In genomic region chr11:110000045-110000502, GRCh38 we compare ENCODE assay signal across 8 cellular contexts.
A peak's percentile ranks its signal among the peaks of the same experiment; 100 is the strongest.
DNase-seq lines count a peak whose midpoint lies in the region; ATAC-seq, FAIRE-seq and TF ChIP-seq lines count a peak whose summit lies in the region.

No MANE protein-coding gene starts in this region.

- H4K20me1 ChIP-seq in K562 (replicated peaks; ENCODE audit: control insufficient read depth, insufficient read depth, low read length), result no peaks in the 10 kb centered on the region

- H3K36me3 ChIP-seq in K562 (ENCODE audit: control insufficient read depth, insufficient read depth, low read length), result no peaks in the 10 kb centered on the region

- H3K4me2 ChIP-seq in K562 (ENCODE audit: insufficient read depth, low read length), result no peak overlapping the region

- POLR2A ChIA-PET in K562 (lab: Yijun Ruan, JAX), result no interaction called here

- no peaks in the 10 kb centered on the region; a peak in 3 of 5 replicates for H3K4me1 ChIP-seq in K562 (replicated peaks in 1 of 2; ENCODE audit: control insufficient read depth in 2 of 2, insufficient read depth in 2 of 2, low read length in 2 of 2)

- no peak overlapping the region; a peak in 1 of 4 replicates for H3K9ac ChIP-seq in K562 (ENCODE audit: insufficient read depth in 1 of 2, low read depth in 2 of 2, low read length in 2 of 2)

- H3K4me1 Mint-ChIP-seq in osteocyte (ENCODE audit: unreplicated experiment), result peaks cover 24% of the 10 kb centered on the region

- H3K27ac Mint-ChIP-seq in osteocyte (ENCODE audit: unreplicated experiment), result peak overlapping the region; percentile 81

- H3K27me3 ChIP-seq in K562 (ENCODE audit: control insufficient read depth in 2 of 2, insufficient read depth in 2 of 2, low read length in 2 of 2), result no peaks in the 10 kb centered on the region

- DNase-seq in ELR (ENCODE audit: low read depth) (peak; percentile 92), K562 (ENCODE audit: extremely low read depth in 1 of 4, low spot score in 3 of 4) (peak in 2 of 4 experiments; percentile 39 to 48), osteocyte (ENCODE audit: extremely low spot score, unreplicated experiment) (no peak), D341Med (ENCODE audit: low spot score) (no peak), retina (no peak)
- DNase-seq in stimulated activated CD4-positive, alpha-beta T cell treated with anti-CD3 and anti-CD28 coated beads, Interleukin-4, amount 100 ng/mL, for 1 hour, result no peak

- TF ChIP-seq POLR2A in K562 (conservative IDR thresholded peaks at IDR 0.05), result no peak

- H3K27me3 Mint-ChIP-seq in osteocyte (ENCODE audit: unreplicated experiment), result no peaks in the 10 kb centered on the region

- no TSS peak for BruUV-seq in K562 (replicated peaks; lab: Mats Ljungman, UMichigan)

- intact Hi-C loops in K562 (cut with micrococcal nuclease), result no loop called here

- no peaks in the 10 kb centered on the region for H3K9me3 ChIP-seq in K562 (replicated peaks; ENCODE audit: control insufficient read depth, insufficient read depth, low read depth, low read length)

- H3K36me3 Mint-ChIP-seq in osteocyte (ENCODE audit: unreplicated experiment), result no peaks in the 10 kb centered on the region

- H2AFZ ChIP-seq in K562 (ENCODE audit: low read depth, low read length), result peak overlapping the region; percentile 63

- H3K27ac ChIP-seq in K562 (ENCODE audit: extremely low read depth, low read depth, low read length), result peak overlapping the region; percentile 34; the same call in 1 of the 3 replicates

- no peak for TF ChIP-seq RAD21 in K562 (CRISPR knock-in tag; conservative IDR thresholded peaks at IDR 0.05 in 1 of 2, IDR thresholded peaks at IDR 0.05 in 1 of 2)

- peaks cover 4% of the 10 kb centered on the region for H3K9me3 Mint-ChIP-seq in osteocyte (ENCODE audit: unreplicated experiment)

- no peaks in the 10 kb centered on the region for H3K79me2 ChIP-seq in K562 (ENCODE audit: control insufficient read depth, insufficient read depth, low read length)

- no peak for TF ChIP-seq EP300 in K562 (IDR thresholded peaks at IDR 0.05; ENCODE audit: low read length)

- in situ Hi-C loops in K562 (cut with MboI), result no loop called here

- WGBS in K562 (ENCODE audit: insufficient coverage, low coverage, missing lambda C conversion rate), result 9% methylated on average over 6 of the region's 6 CpGs

- TF ChIP-seq CTCF in K562 (IDR thresholded peaks at IDR 0.05 in 2 of 3, conservative IDR thresholded peaks at IDR 0.05 in 1 of 3; ENCODE audit: insufficient read depth in 2 of 3, low read depth in 1 of 3, low read length in 3 of 3) (no peak), osteocyte (IDR thresholded peaks at IDR 0.05) (no peak)

- peak; percentile 95 for ATAC-seq in GM21390 (IDR thresholded peaks at IDR 0.05; ENCODE audit: unreplicated experiment)
- ATAC-seq in HG03558 (IDR thresholded peaks at IDR 0.05; ENCODE audit: extremely low read depth, unreplicated experiment), result peak; percentile 99
- peak; percentile 81 for ATAC-seq in K562

- no peak overlapping the region for H3K4me3 Mint-ChIP-seq in osteocyte (ENCODE audit: unreplicated experiment)

- peak; percentile 65 for FAIRE-seq in K562 (lab: Jason Lieb, UNC)

- H3K9me1 ChIP-seq in K562 (ENCODE audit: control insufficient read depth, insufficient read depth, low read length), result no peaks in the 10 kb centered on the region

- CTCF ChIA-PET in K562 (lab: Yijun Ruan, JAX; ENCODE audit: low intra/inter-chr PET ratio), result no interaction called here

- H3K4me3 ChIP-seq in K562, result no peak overlapping the region

TF ChIP-seq in K562, 482 proteins besides CTCF, POLR2A, EP300 and RAD21 (continues in another document):
- TF ChIP-seq FOXA1 (IDR thresholded peaks at IDR 0.05; ENCODE audit: borderline replicate concordance) (no peak), ETV5 (CRISPR knock-in tag; IDR thresholded peaks at IDR 0.05; ENCODE audit: low read depth) (no peak), MECOM (CRISPR knock-in tag; IDR thresholded peaks at IDR 0.05) (no peak), NFRKB (IDR thresholded peaks at IDR 0.05; ENCODE audit: low read depth) (no peak), TEAD1 (CRISPR knock-in tag; IDR thresholded peaks at IDR 0.05) (no peak), KAT2B (IDR thresholded peaks at IDR 0.05; ENCODE audit: low read depth, low read length) (no peak), NKRF (IDR thresholded peaks at IDR 0.05; ENCODE audit: borderline replicate concordance) (no peak), ZNF589 (CRISPR knock-in tag; IDR thresholded peaks at IDR 0.05; ENCODE audit: low read depth) (0 out of 2 replicates have a peak, but pooled peaks have one; percentile 14), MEF2D (tag; conservative IDR thresholded peaks at IDR 0.05; ENCODE audit: low read depth) (peak; percentile 78), ZNF778 (CRISPR knock-in tag; IDR thresholded peaks at IDR 0.05) (no peak), MAFK (IDR thresholded peaks at IDR 0.05; ENCODE audit: low read length) (peak; percentile 52), MEF2A (IDR thresholded peaks at IDR 0.05; ENCODE audit: control insufficient read depth, low read depth, low read length) (peak; percentile 65), DACH1 (IDR thresholded peaks at IDR 0.05; ENCODE audit: partially characterized antibody) (no peak), ETS2 (tag; IDR thresholded peaks at IDR 0.05; ENCODE audit: borderline replicate concordance, poor library complexity, severe bottlenecking) (no peak), SREBF1 (IDR thresholded peaks at IDR 0.05; ENCODE audit: borderline replicate concordance, low read depth, low read length) (no peak), C11orf30 (IDR thresholded peaks at IDR 0.05; ENCODE audit: low read depth) (peak; percentile 52; the same call in 1 of the 2 replicates), ZC3H4 (CRISPR knock-in tag; IDR thresholded peaks at IDR 0.05; ENCODE audit: borderline replicate concordance) (no peak)
- TF ChIP-seq, protein P1, sequence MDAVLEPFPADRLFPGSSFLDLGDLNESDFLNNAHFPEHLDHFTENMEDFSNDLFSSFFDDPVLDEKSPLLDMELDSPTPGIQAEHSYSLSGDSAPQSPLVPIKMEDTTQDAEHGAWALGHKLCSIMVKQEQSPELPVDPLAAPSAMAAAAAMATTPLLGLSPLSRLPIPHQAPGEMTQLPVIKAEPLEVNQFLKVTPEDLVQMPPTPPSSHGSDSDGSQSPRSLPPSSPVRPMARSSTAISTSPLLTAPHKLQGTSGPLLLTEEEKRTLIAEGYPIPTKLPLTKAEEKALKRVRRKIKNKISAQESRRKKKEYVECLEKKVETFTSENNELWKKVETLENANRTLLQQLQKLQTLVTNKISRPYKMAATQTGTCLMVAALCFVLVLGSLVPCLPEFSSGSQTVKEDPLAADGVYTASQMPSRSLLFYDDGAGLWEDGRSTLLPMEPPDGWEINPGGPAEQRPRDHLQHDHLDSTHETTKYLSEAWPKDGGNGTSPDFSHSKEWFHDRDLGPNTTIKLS (IDR thresholded peaks at IDR 0.05; ENCODE audit: borderline replicate concordance, low read depth), result no peak
- TF ChIP-seq, protein P2, sequence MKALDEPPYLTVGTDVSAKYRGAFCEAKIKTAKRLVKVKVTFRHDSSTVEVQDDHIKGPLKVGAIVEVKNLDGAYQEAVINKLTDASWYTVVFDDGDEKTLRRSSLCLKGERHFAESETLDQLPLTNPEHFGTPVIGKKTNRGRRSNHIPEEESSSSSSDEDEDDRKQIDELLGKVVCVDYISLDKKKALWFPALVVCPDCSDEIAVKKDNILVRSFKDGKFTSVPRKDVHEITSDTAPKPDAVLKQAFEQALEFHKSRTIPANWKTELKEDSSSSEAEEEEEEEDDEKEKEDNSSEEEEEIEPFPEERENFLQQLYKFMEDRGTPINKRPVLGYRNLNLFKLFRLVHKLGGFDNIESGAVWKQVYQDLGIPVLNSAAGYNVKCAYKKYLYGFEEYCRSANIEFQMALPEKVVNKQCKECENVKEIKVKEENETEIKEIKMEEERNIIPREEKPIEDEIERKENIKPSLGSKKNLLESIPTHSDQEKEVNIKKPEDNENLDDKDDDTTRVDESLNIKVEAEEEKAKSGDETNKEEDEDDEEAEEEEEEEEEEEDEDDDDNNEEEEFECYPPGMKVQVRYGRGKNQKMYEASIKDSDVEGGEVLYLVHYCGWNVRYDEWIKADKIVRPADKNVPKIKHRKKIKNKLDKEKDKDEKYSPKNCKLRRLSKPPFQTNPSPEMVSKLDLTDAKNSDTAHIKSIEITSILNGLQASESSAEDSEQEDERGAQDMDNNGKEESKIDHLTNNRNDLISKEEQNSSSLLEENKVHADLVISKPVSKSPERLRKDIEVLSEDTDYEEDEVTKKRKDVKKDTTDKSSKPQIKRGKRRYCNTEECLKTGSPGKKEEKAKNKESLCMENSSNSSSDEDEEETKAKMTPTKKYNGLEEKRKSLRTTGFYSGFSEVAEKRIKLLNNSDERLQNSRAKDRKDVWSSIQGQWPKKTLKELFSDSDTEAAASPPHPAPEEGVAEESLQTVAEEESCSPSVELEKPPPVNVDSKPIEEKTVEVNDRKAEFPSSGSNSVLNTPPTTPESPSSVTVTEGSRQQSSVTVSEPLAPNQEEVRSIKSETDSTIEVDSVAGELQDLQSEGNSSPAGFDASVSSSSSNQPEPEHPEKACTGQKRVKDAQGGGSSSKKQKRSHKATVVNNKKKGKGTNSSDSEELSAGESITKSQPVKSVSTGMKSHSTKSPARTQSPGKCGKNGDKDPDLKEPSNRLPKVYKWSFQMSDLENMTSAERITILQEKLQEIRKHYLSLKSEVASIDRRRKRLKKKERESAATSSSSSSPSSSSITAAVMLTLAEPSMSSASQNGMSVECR (CRISPR knock-in tag; IDR thresholded peaks at IDR 0.05), result no peak
